21 cellular contexts compared by ENCODE assay signal in genomic region chr2:28288620-28289019, GRCh38.
"Had no signal": no experiment of that assay in that cellular context is flagged by ENCODE, and none has a peak within 500 bp of the region (broad histone marks: within the 10 kb centered on the region; RNA-seq: fewer than 3 reads in every experiment).

No MANE protein-coding gene starts in this region.

- H3K4me3 ChIP-seq: coronary artery, esophagus squamous epithelium, gastrocnemius medialis, heart right ventricle, left lung, lower lobe of right lung had no signal

- H3K27ac ChIP-seq: epithelial cell of prostate, gastrocnemius medialis, heart right ventricle, left lung, lower lobe of right lung had no signal

- H3K36me3 ChIP-seq: esophagus squamous epithelium, gastrocnemius medialis, heart right ventricle, left lung, lower lobe of right lung had no signal

- H3K9me3 ChIP-seq: esophagus squamous epithelium, gastrocnemius medialis, heart right ventricle, left lung, lower lobe of right lung had no signal

- H3K9me3 Mint-ChIP-seq: effector memory CD8-positive, alpha-beta T cell; endodermal cell had no signal

- H3K27me3 Mint-ChIP-seq: effector memory CD8-positive, alpha-beta T cell had no signal

- ATAC-seq: effector memory CD8-positive, alpha-beta T cell; esophagus mucosa; gastrocnemius medialis; left cardiac atrium; left lung; left ventricle myocardium superior; lower lobe of right lung had no signal

- H3K27ac Mint-ChIP-seq: effector memory CD8-positive, alpha-beta T cell; endodermal cell had no signal

- DNase-seq: effector CD8-positive, alpha-beta T cell; effector memory CD8-positive, alpha-beta T cell; endodermal cell; erythroblast; esophagus squamous epithelium; foreskin fibroblast; foreskin melanocyte; gastrocnemius medialis; glutamatergic neuron; head of caudate nucleus; heart right ventricle; hippocampal formation; left cardiac atrium; left lung; left ventricle myocardium superior; lower lobe of right lung; mesendoderm; midbrain had no signal

- H3K27me3 ChIP-seq: esophagus squamous epithelium, gastrocnemius medialis, heart right ventricle, left lung had no signal

- H3K4me3 Mint-ChIP-seq: effector memory CD8-positive, alpha-beta T cell; endodermal cell had no signal

- H3K4me1 ChIP-seq: lower lobe of right lung had no signal
